5 cellular contexts compared by ENCODE assay signal in genomic region chr7:56803336-56803735, GRCh38.
DNase-seq lines count a peak whose midpoint lies in the region; ATAC-seq and TF ChIP-seq lines count a peak whose summit lies in the region.
"Not testable (repeated sequence)": the region's sequence is repeated elsewhere in the genome, so short reads cannot be mapped to it uniquely, and the experiment has no call there.

No MANE protein-coding gene starts in this region.

- H3K4me1 Mint-ChIP-seq in stimulated activated effector memory CD8-positive, alpha-beta T cell treated with anti-CD3 and anti-CD28 coated beads, Interleukin-12 subunit alpha, Interleukin-12 subunit beta, amount 100 ng/mL, for 72 hours: not testable (repeated sequence)

- H3K9me3 ChIP-seq in DND-41 (ENCODE audit: insufficient read depth, low read length, severe bottlenecking); SK-N-SH; osteoblast (ENCODE audit: low read depth, low read length); upper lobe of right lung: not testable (repeated sequence)

- not testable (repeated sequence) for H3K4me3 ChIP-seq in DND-41 (ENCODE audit: low read depth in 1 of 2, low read length in 2 of 2); SK-N-SH (ENCODE audit: low read depth in 2 of 2, low read length in 1 of 2); osteoblast (ENCODE audit: insufficient read depth, low read length); upper lobe of right lung

- intact Hi-C loops in upper lobe of right lung (cut with DNase I): not testable (repeated sequence)

- not testable (repeated sequence) for H3K4me2 ChIP-seq in DND-41 (ENCODE audit: insufficient read depth, low read length); SK-N-SH; osteoblast (ENCODE audit: insufficient read depth, low read length)

- 16% methylated on average over 8 of the region's 8 CpGs for WGBS in SK-N-SH (ENCODE audit: low lambda C conversion rate)

- H4K20me1 ChIP-seq in DND-41 (ENCODE audit: insufficient read depth, low read length); SK-N-SH (ENCODE audit: insufficient read depth); osteoblast (ENCODE audit: insufficient read depth, low read length): not testable (repeated sequence)

- not testable (repeated sequence) for H3K27ac Mint-ChIP-seq in stimulated activated effector memory CD8-positive, alpha-beta T cell treated with anti-CD3 and anti-CD28 coated beads, Interleukin-12 subunit alpha, Interleukin-12 subunit beta, amount 100 ng/mL, for 72 hours

- not testable (repeated sequence) for H3K9ac ChIP-seq in DND-41 (ENCODE audit: low read depth, low read length); SK-N-SH

- not testable (repeated sequence) for TF ChIP-seq EP300 in SK-N-SH (IDR thresholded peaks at IDR 0.05; ENCODE audit: borderline replicate concordance in 1 of 2, low read depth in 1 of 2, low read length in 1 of 2)

- TF ChIP-seq RAD21 in SK-N-SH (IDR thresholded peaks at IDR 0.05; ENCODE audit: low read length): not testable (repeated sequence)

- H3F3A ChIP-seq in SK-N-SH (replicated peaks; ENCODE audit: insufficient read depth): not testable (repeated sequence)

- H3K27me3 ChIP-seq in DND-41 (ENCODE audit: insufficient read depth, low read length, poor library complexity); SK-N-SH (ENCODE audit: insufficient read depth); osteoblast (ENCODE audit: insufficient read depth, low read length); upper lobe of right lung: not testable (repeated sequence)

- H3K4me1 ChIP-seq in DND-41 (ENCODE audit: insufficient read depth, low read length); SK-N-SH (ENCODE audit: control insufficient read depth in 1 of 2, insufficient read depth in 2 of 2, low read depth in 1 of 2, low read length in 1 of 2); osteoblast (ENCODE audit: insufficient read depth, low read length); upper lobe of right lung: not testable (repeated sequence)

- H3K36me3 ChIP-seq in DND-41 (ENCODE audit: insufficient read depth, low read length); SK-N-SH (replicated peaks in 1 of 2; ENCODE audit: control insufficient read depth in 1 of 2, insufficient read depth in 2 of 2, low read length in 1 of 2); osteoblast (ENCODE audit: insufficient read depth, low read length); upper lobe of right lung: not testable (repeated sequence)

- not testable (repeated sequence) for TF ChIP-seq CTCF in DND-41 (IDR thresholded peaks at IDR 0.05; ENCODE audit: borderline replicate concordance, extremely low read depth, low read length, poor library complexity, severe bottlenecking); SK-N-SH (IDR thresholded peaks at IDR 0.05); osteoblast (IDR thresholded peaks at IDR 0.05; ENCODE audit: extremely low read depth, low read depth, low read length); upper lobe of right lung (IDR thresholded peaks at IDR 0.05)

- ATAC-seq in DND-41 (ENCODE audit: insufficient read depth, low read depth) (0 out of 3 replicates have a peak, but pooled peaks have one; percentile 17), upper lobe of right lung (peak; percentile 14)
- ATAC-seq in stimulated activated effector memory CD8-positive, alpha-beta T cell treated with anti-CD3 and anti-CD28 coated beads, Interleukin-12 subunit alpha, Interleukin-12 subunit beta, amount 100 ng/mL, for 72 hours: peak; percentile 17

- not testable (repeated sequence) for DNase-seq in DND-41; stimulated activated effector memory CD8-positive, alpha-beta T cell treated with anti-CD3 and anti-CD28 coated beads, Interleukin-12 subunit alpha, Interleukin-12 subunit beta, amount 100 ng/mL, for 72 hours (ENCODE audit: low spot score in 2 of 2)
- peak; percentile 1 for DNase-seq in SK-N-SH
- DNase-seq in osteoblast (ENCODE audit: insufficient read length, low spot score, missing footprints): peak; percentile 42
- DNase-seq in upper lobe of right lung: peak; percentile 45

- H3K36me3 Mint-ChIP-seq in stimulated activated effector memory CD8-positive, alpha-beta T cell treated with anti-CD3 and anti-CD28 coated beads, Interleukin-12 subunit alpha, Interleukin-12 subunit beta, amount 100 ng/mL, for 72 hours: not testable (repeated sequence)

- not testable (repeated sequence) for H3K4me3 Mint-ChIP-seq in stimulated activated effector memory CD8-positive, alpha-beta T cell treated with anti-CD3 and anti-CD28 coated beads, Interleukin-12 subunit alpha, Interleukin-12 subunit beta, amount 100 ng/mL, for 72 hours

- H3K27ac ChIP-seq in DND-41 (ENCODE audit: low read length); SK-N-SH (ENCODE audit: low read depth in 2 of 2, low read length in 1 of 2); osteoblast (ENCODE audit: low read depth, low read length); upper lobe of right lung: not testable (repeated sequence)

- CTCF ChIA-PET in SK-N-SH (lab: Yijun Ruan, JAX): not testable (repeated sequence)

- not testable (repeated sequence) for H3K79me2 ChIP-seq in DND-41 (ENCODE audit: insufficient read depth, low read length); SK-N-SH (ENCODE audit: insufficient read depth); osteoblast (ENCODE audit: insufficient read depth, low read length)

- not testable (repeated sequence) for H3K9me3 Mint-ChIP-seq in stimulated activated effector memory CD8-positive, alpha-beta T cell treated with anti-CD3 and anti-CD28 coated beads, Interleukin-12 subunit alpha, Interleukin-12 subunit beta, amount 100 ng/mL, for 72 hours

- POLR2A ChIA-PET in SK-N-SH (lab: Yijun Ruan, JAX): not testable (repeated sequence)

- H2AFZ ChIP-seq in DND-41 (ENCODE audit: low read depth, low read length); SK-N-SH (ENCODE audit: low read depth); osteoblast (ENCODE audit: low read length): not testable (repeated sequence)

- H3K9me2 ChIP-seq in SK-N-SH: not testable (repeated sequence)
